In the genomic region with DNA sequence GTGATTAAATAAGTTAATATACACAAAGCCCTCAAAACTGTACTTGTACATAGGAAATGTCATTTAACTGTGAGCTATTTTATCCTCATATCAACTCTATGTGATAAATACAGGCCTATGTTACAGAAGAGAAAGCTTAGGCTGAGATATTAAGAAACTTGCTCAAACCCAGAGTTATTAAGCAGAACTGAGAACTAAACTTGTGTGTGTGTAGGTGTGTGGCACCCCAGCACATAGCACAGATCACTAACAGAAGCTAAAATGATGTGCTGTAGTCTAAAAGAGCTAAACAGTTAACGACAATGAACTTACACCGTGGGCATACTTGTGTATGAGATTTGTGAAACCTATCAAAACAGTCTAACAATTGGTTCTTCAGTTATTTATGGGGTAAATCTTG, we compare ENCODE assay signal across 14 cellular contexts. TPM values are rescaled to one million over a fixed set of nuclear protein-coding genes. Genes with fewer than 3 reads are reported as not detected.
DNase-seq lines count a peak whose midpoint lies in the region; ATAC-seq, FAIRE-seq and TF ChIP-seq lines count a peak whose summit lies in the region.
"Had no signal": no experiment of that assay in that cellular context is flagged by ENCODE, and none has a peak within 500 bp of the region (broad histone marks: within the 10 kb centered on the region; RNA-seq: fewer than 3 reads in every experiment).

No MANE protein-coding gene starts in this region.

- H3K4me2 ChIP-seq in neuronal stem cell (ENCODE audit: insufficient read depth, low read length, poor library complexity, severe bottlenecking): no peak overlapping the region

- WGBS in esophagus squamous epithelium, 2 donors: 88 to 100% methylated on average over 2 of the region's 2 CpGs
- WGBS in neuronal stem cell (ENCODE audit: extremely low coverage in 2 of 2, insufficient read length in 2 of 2, insufficient replicate concordance in 1 of 2), 2 donors: no CpG with 5 or more reads among the region's 2 CpGs

- H3K27me3 ChIP-seq in esophagus squamous epithelium (no peaks in the 10 kb centered on the region), neuronal stem cell (ENCODE audit: control insufficient read depth in 3 of 3, insufficient read depth in 3 of 3, low read depth in 1 of 3, low read length in 3 of 3) (no peaks in the 10 kb centered on the region)

- no peak for TF ChIP-seq POLR2A in esophagus squamous epithelium (IDR thresholded peaks at IDR 0.05)

- H3K4me1 ChIP-seq in esophagus squamous epithelium: peaks cover 0 to 3% (median 0%) of the 10 kb centered on the region in 3 donors
- no peaks in the 10 kb centered on the region for H3K4me1 ChIP-seq in neuronal stem cell (ENCODE audit: control insufficient read depth in 2 of 2, insufficient read depth in 1 of 2, low read depth in 1 of 2, low read length in 2 of 2)

- H2BK5ac ChIP-seq in neuronal stem cell (ENCODE audit: low read length): no peak overlapping the region

- H3K27ac ChIP-seq in esophagus squamous epithelium: no peak overlapping the region
- H3K27ac ChIP-seq in neuronal stem cell (replicated peaks; ENCODE audit: low read length): no peak overlapping the region
- H3K27ac ChIP-seq: parathyroid adenoma, thoracic aorta had no signal

- H2AK5ac ChIP-seq in neuronal stem cell (ENCODE audit: low read depth, low read length): no peak overlapping the region

- H3K4me3 ChIP-seq in esophagus squamous epithelium: no peak overlapping the region
- no peak overlapping the region for H3K4me3 ChIP-seq in neuronal stem cell (ENCODE audit: low read length in 2 of 2)
- H3K4me3 ChIP-seq: thoracic aorta had no signal

- H3K79me1 ChIP-seq in neuronal stem cell (ENCODE audit: low read depth, low read length): no peaks in the 10 kb centered on the region

- no peak overlapping the region for H3K14ac ChIP-seq in neuronal stem cell (ENCODE audit: low read length)

- peak; percentile 80 for FAIRE-seq in GM18507 (lab: Jason Lieb, UNC)

- H3K4ac ChIP-seq in neuronal stem cell (ENCODE audit: low read length): no peak overlapping the region

- no peak overlapping the region for H2AFZ ChIP-seq in neuronal stem cell (ENCODE audit: low read length)
- H2AFZ ChIP-seq: parathyroid adenoma had no signal

- H4K91ac ChIP-seq in neuronal stem cell (ENCODE audit: low read depth, low read length, poor library complexity): no peak overlapping the region

- no peak overlapping the region for H3K9ac ChIP-seq in neuronal stem cell (ENCODE audit: low read depth, low read length, poor library complexity)
- H3K9ac ChIP-seq: parathyroid adenoma had no signal

- no peak overlapping the region for H3K18ac ChIP-seq in neuronal stem cell (ENCODE audit: low read length)

- H3K36me3 ChIP-seq in esophagus squamous epithelium (peaks cover 0 to 20% (median 0%) of the 10 kb centered on the region in 3 donors), neuronal stem cell (replicated peaks in 1 of 2; ENCODE audit: control insufficient read depth in 2 of 2, insufficient read depth in 2 of 2, low read length in 2 of 2) (peaks cover 1 to 35% of the 10 kb centered on the region in 2 donors)
- H3K36me3 ChIP-seq: thoracic aorta had no signal

- intact Hi-C loops in esophagus squamous epithelium (cut with DNase I): no loop called here

- ATAC-seq in GM21360 (IDR thresholded peaks at IDR 0.05; ENCODE audit: unreplicated experiment) (peak; percentile 87), HG02970 (IDR thresholded peaks at IDR 0.05; ENCODE audit: low FRiP score, unreplicated experiment) (peak; percentile 65)
- ATAC-seq: left cardiac atrium had no signal

- no peak overlapping the region for H4K8ac ChIP-seq in neuronal stem cell (ENCODE audit: low read depth, low read length)

- H2BK12ac ChIP-seq in neuronal stem cell (ENCODE audit: low read length): no peak overlapping the region

- no peak for TF ChIP-seq CTCF in esophagus squamous epithelium (IDR thresholded peaks at IDR 0.05)

- no peak for DNase-seq in GM18507 (ENCODE audit: extremely low spot score, insufficient read length, low read depth)
- peak; percentile 8 for DNase-seq in MV-4-11 (lab: John Stamatoyannopoulos, UW)
- DNase-seq in esophagus squamous epithelium (lab: John Stamatoyannopoulos, UW): no peak
- DNase-seq in neuronal stem cell (ENCODE audit: low spot score): no peak
- DNase-seq in NCI-H2081 (lab: John Stamatoyannopoulos, UW): no peak
- DNase-seq in cortex of kidney (lab: John Stamatoyannopoulos, UW): no peak
- DNase-seq: caudate nucleus; CD4-positive, CD25-positive, alpha-beta regulatory T cell; left cardiac atrium; NCI-H2029 treated with DMSO at 0.1 percent for 48 hours had no signal

- no peak overlapping the region for H3K23ac ChIP-seq in neuronal stem cell (ENCODE audit: low read depth, low read length, poor library complexity)

- no peak overlapping the region for H2BK120ac ChIP-seq in neuronal stem cell (ENCODE audit: low read depth, low read length)

- H3K9me3 ChIP-seq in esophagus squamous epithelium: no peaks in the 10 kb centered on the region
- H3K9me3 ChIP-seq in neuronal stem cell (replicated peaks in 1 of 2; ENCODE audit: control insufficient read depth in 2 of 2, insufficient read depth in 1 of 2, low read depth in 1 of 2, low read length in 2 of 2): no peaks in the 10 kb centered on the region
- H3K9me3 ChIP-seq: thoracic aorta had no signal

- H2BK15ac ChIP-seq in neuronal stem cell (ENCODE audit: low read length): no peak overlapping the region

RNA-seq across cellular contexts. Expression of a gene that starts 34.5 kb away (rescaled TPM):
- 100 to 1,000 TPM; 100 to 182 (median 145) TPM for total RNA-seq in esophagus squamous epithelium
- polyA plus RNA-seq in neuronal stem cell (2013, experiment 1 of 2): 128 TPM
- 133 TPM for polyA plus RNA-seq in neuronal stem cell (2013, experiment 2 of 2)
